In genomic region chr5:136639616-136640015, GRCh38 we compare ENCODE assay signal across 22 cellular contexts.
"Had no signal": no experiment of that assay in that cellular context is flagged by ENCODE, and none has a peak within 500 bp of the region (broad histone marks: within the 10 kb centered on the region; RNA-seq: fewer than 3 reads in every experiment).

No MANE protein-coding gene starts in this region.

- H3K36me3 ChIP-seq: brain microvascular endothelial cell, colonic mucosa, neural progenitor cell, vagina had no signal

- H3K4me1 ChIP-seq: colonic mucosa, foreskin keratinocyte, neural progenitor cell, vagina had no signal

- H3K27ac ChIP-seq: brain microvascular endothelial cell, colonic mucosa, epithelial cell of prostate, foreskin keratinocyte, neural progenitor cell, vagina had no signal

- H3K27me3 ChIP-seq: brain microvascular endothelial cell, colonic mucosa, foreskin keratinocyte, neural progenitor cell, vagina had no signal

- ATAC-seq: activated CD8-positive, alpha-beta T cell treated with anti-CD3 and anti-CD28 coated beads for 36 hours; activated naive CD8-positive, alpha-beta T cell treated with anti-CD3 and anti-CD28 coated beads, Interleukin-2, amount 50 U/mL, for 24 hours; foreskin keratinocyte; left cardiac atrium; naive thymus-derived CD4-positive, alpha-beta T cell; stimulated activated naive CD8-positive, alpha-beta T cell treated with anti-CD3 and anti-CD28 coated beads, Interleukin-15, Interleukin-2, amounts not matched to agents 100 U/mL and 50 U/mL, for 24 hours had no signal

- DNase-seq: activated CD4-positive, alpha-beta T cell treated with anti-CD3 and anti-CD28 coated beads for 48 hours; activated CD4-positive, CD25-positive, alpha-beta regulatory T cell; activated CD8-positive, alpha-beta T cell treated with anti-CD3 and anti-CD28 coated beads for 36 hours; activated naive CD4-positive, alpha-beta T cell treated with anti-CD3 and anti-CD28 coated beads for 36 hours; activated naive CD8-positive, alpha-beta T cell treated with anti-CD3 and anti-CD28 coated beads, Interleukin-2, amount 50 U/mL, for 24 hours; activated T-cell treated with anti-CD3 and anti-CD28 coated beads, Interleukin-2, amount 50 U/mL, for 1 hour; aorta; brain microvascular endothelial cell; colonic mucosa; endodermal cell; foreskin keratinocyte; glutamatergic neuron; hippocampal formation; left cardiac atrium; mesendoderm; naive thymus-derived CD4-positive, alpha-beta T cell; stimulated activated CD4-positive, alpha-beta T cell treated with anti-CD3 and anti-CD28 coated beads, Interleukin-1b, Interleukin-23, amount 100 ng/mL, for 48 hours; stimulated activated naive CD8-positive, alpha-beta T cell treated with anti-CD3 and anti-CD28 coated beads, Interleukin-15, Interleukin-2, amounts not matched to agents 100 U/mL and 50 U/mL, for 24 hours; trophoblast cell had no signal

- H3K4me3 ChIP-seq: colonic mucosa, neural progenitor cell, vagina had no signal

- H3K9me3 ChIP-seq: colonic mucosa, vagina had no signal
